ENCODE assay signal across 9 cellular contexts in genomic region chrX:153924149-153924861, GRCh38. TPM values are rescaled to one million over a fixed set of nuclear protein-coding genes. Genes with fewer than 3 reads are reported as not detected.
A peak's percentile ranks its signal among the peaks of the same experiment; 100 is the strongest.
DNase-seq lines count a peak whose midpoint lies in the region; ATAC-seq, FAIRE-seq and TF ChIP-seq lines count a peak whose summit lies in the region.
"Had no signal": no experiment of that assay in that cellular context is flagged by ENCODE, and none has a peak within 500 bp of the region (broad histone marks: within the 10 kb centered on the region; RNA-seq: fewer than 3 reads in every experiment).

No MANE protein-coding gene starts in this region.

- H3K27ac Mint-ChIP-seq in activated naive CD4-positive, alpha-beta T cell treated with anti-CD3 and anti-CD28 coated beads, Interleukin-2, amount 50 U/mL, for 72 hours, result peak overlapping the region; percentile 94 to 97

- H3K36me3 Mint-ChIP-seq in activated naive CD4-positive, alpha-beta T cell treated with anti-CD3 and anti-CD28 coated beads, Interleukin-2, amount 50 U/mL, for 72 hours, result peaks cover 12 to 15% of the 10 kb centered on the region in 2 donors

- DNase-seq in AG10803 (ENCODE audit: low read depth) (peak; percentile 49), GF-D8 (lab: John Stamatoyannopoulos, UW) (peak; percentile 46), NCI-H2227 treated with DMSO at 0.1 percent for 48 hours (lab: John Stamatoyannopoulos, UW) (peak; percentile 6), kidney (peak; percentile 75), GM19240 (ENCODE audit: insufficient read length, low spot score) (no peak)
- DNase-seq in activated naive CD4-positive, alpha-beta T cell treated with anti-CD3 and anti-CD28 coated beads, Interleukin-2, amount 50 U/mL, for 72 hours (ENCODE audit: low spot score in 2 of 2), result no peak

- peaks cover 7 to 24% of the 10 kb centered on the region in 2 donors for H3K4me1 ChIP-seq in kidney (ENCODE audit: control insufficient read depth in 1 of 2, insufficient read depth in 1 of 2, low read depth in 1 of 2, low read length in 2 of 2)

- no peaks in the 10 kb centered on the region for H3K9me3 Mint-ChIP-seq in activated naive CD4-positive, alpha-beta T cell treated with anti-CD3 and anti-CD28 coated beads, Interleukin-2, amount 50 U/mL, for 72 hours

- TF ChIP-seq CTCF in AG10803 (conservative IDR thresholded peaks at IDR 0.05; ENCODE audit: low read length), result no peak; the same call in none of the 2 replicates
- TF ChIP-seq CTCF in kidney (IDR thresholded peaks at IDR 0.05; ENCODE audit: borderline replicate concordance, extremely low read depth, insufficient read depth), result peak; percentile 5

- ATAC-seq in activated naive CD4-positive, alpha-beta T cell treated with anti-CD3 and anti-CD28 coated beads, Interleukin-2, amount 50 U/mL, for 72 hours, result no peak
- ATAC-seq in GM21737 (IDR thresholded peaks at IDR 0.05; ENCODE audit: unreplicated experiment) (no peak), HG03521 (IDR thresholded peaks at IDR 0.05; ENCODE audit: unreplicated experiment) (no peak)

- no peak overlapping the region for H3K4me3 ChIP-seq in AG10803 (ENCODE audit: low read length)
- no peak overlapping the region for H3K4me3 ChIP-seq in kidney (ENCODE audit: low read length in 2 of 2)

- H3K27ac ChIP-seq in kidney (ENCODE audit: low read depth in 2 of 2, low read length in 2 of 2), result peak overlapping the region in 1 of 2 donors; percentile 28

- no peak overlapping the region for H3K9ac ChIP-seq in kidney (ENCODE audit: low read length in 2 of 2)

- no peaks in the 10 kb centered on the region for H3K9me3 ChIP-seq in kidney (ENCODE audit: control insufficient read depth in 1 of 2, low read length in 2 of 2)

- no peaks in the 10 kb centered on the region for H3K36me3 ChIP-seq in kidney (ENCODE audit: control insufficient read depth in 1 of 2, insufficient read depth in 2 of 2, low read length in 2 of 2)

- no peak for FAIRE-seq in kidney (lab: Jason Lieb, UNC)
- FAIRE-seq: islet of Langerhans had no signal

- intact Hi-C loops in kidney (cut with DNase I), result no loop called here

RNA-seq across cellular contexts. Expression of gene ARHGAP4, which starts 1.8 kb away (rescaled TPM):
- 100 to 1,000 TPM in 1 of 2 donors, 10 to 100 TPM in 1; 90.0 to 138 TPM for total RNA-seq in activated naive CD4-positive, alpha-beta T cell treated with anti-CD3 and anti-CD28 coated beads, Interleukin-2, amount 50 U/mL, for 72 hours
- 73.0 TPM for total RNA-seq in kidney
- polyA plus RNA-seq in kidney (ENCODE audit: insufficient read depth, low read depth, low replicate concordance), result 38.3 TPM

RNA-seq across cellular contexts. Expression of gene NAA10, which starts 10.5 kb away (rescaled TPM):
- total RNA-seq in activated naive CD4-positive, alpha-beta T cell treated with anti-CD3 and anti-CD28 coated beads, Interleukin-2, amount 50 U/mL, for 72 hours, result 100 to 1,000 TPM in 1 of 2 donors, 10 to 100 TPM in 1; 97.9 to 129 TPM
- total RNA-seq in kidney, result 79.3 TPM
- 120 TPM for polyA plus RNA-seq in kidney (ENCODE audit: insufficient read depth, low read depth, low replicate concordance)

RNA-seq across cellular contexts. Expression of gene AVPR2, which starts 19.8 kb away (rescaled TPM):
- not detected for total RNA-seq in activated naive CD4-positive, alpha-beta T cell treated with anti-CD3 and anti-CD28 coated beads, Interleukin-2, amount 50 U/mL, for 72 hours
- total RNA-seq in kidney, result 2.3 TPM
- polyA plus RNA-seq in kidney (ENCODE audit: insufficient read depth, low read depth, low replicate concordance), result 22.1 TPM

RNA-seq across cellular contexts. Expression of gene RENBP, which starts 20.1 kb away (rescaled TPM):
- total RNA-seq in activated naive CD4-positive, alpha-beta T cell treated with anti-CD3 and anti-CD28 coated beads, Interleukin-2, amount 50 U/mL, for 72 hours, result 10 to 100 TPM; 14.8 to 16.1 TPM
- 22.9 TPM for total RNA-seq in kidney
- 78.2 TPM for polyA plus RNA-seq in kidney (ENCODE audit: insufficient read depth, low read depth, low replicate concordance)

RNA-seq across cellular contexts. Expression of gene L1CAM, which starts 38.3 kb away (rescaled TPM):
- 1 to 10 TPM; 1.1 to 1.8 TPM for total RNA-seq in activated naive CD4-positive, alpha-beta T cell treated with anti-CD3 and anti-CD28 coated beads, Interleukin-2, amount 50 U/mL, for 72 hours
- 71.9 TPM for total RNA-seq in kidney
- 26.1 TPM for polyA plus RNA-seq in kidney (ENCODE audit: insufficient read depth, low read depth, low replicate concordance)

Comparison
In these comparisons a context has a peak if more than half of its experiments do, and no peak if none do; other contexts are left out.
1. DNase-seq: peak in AG10803 (single experiment), GF-D8 (single experiment), NCI-H2227 treated with DMSO at 0.1 percent for 48 hours (single experiment) and kidney (single experiment); none in activated naive CD4-positive, alpha-beta T cell treated with anti-CD3 and anti-CD28 coated beads, Interleukin-2, amount 50 U/mL, for 72 hours (0 of 2) and GM19240 (single experiment).